ENCODE assay signal across 21 cellular contexts in the genomic region with DNA sequence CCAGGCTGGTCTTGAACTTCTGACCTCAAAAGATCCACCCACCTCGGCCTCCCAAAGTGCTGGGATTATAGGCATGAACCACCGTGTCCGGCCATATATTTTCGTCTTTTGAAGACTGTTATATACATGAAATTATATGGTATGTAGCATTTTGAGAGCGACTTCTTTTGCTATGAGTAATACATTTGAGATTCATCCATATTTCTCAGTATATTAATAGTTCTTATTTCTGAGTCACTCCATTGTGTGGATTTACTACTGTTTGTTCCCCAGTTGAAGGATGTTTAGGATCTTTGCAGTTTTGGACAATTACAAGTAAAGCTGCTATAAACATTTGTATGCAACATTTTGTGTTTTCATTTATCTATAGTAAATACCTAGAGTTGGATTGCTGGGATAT. TPM values are rescaled to one million over a fixed set of nuclear protein-coding genes. Genes with fewer than 3 reads are reported as not detected.
DNase-seq lines count a peak whose midpoint lies in the region; ATAC-seq, FAIRE-seq and TF ChIP-seq lines count a peak whose summit lies in the region.
"Had no signal": no experiment of that assay in that cellular context is flagged by ENCODE, and none has a peak within 500 bp of the region (broad histone marks: within the 10 kb centered on the region; RNA-seq: fewer than 3 reads in every experiment).

No MANE protein-coding gene starts in this region.

- no peaks in the 10 kb centered on the region for H4K20me1 ChIP-seq in fibroblast of lung (ENCODE audit: control insufficient read depth, extremely low read depth, insufficient read depth, low read length)

- intact Hi-C loops in cardiac septum (cut with DNase I) (no loop called here), right cardiac atrium (cut with DNase I) (no loop called here), dorsolateral prefrontal cortex (cut with DNase I) (no loop called here), posterior cingulate gyrus (cut with DNase I) (no loop called here)

- ATAC-seq in right cardiac atrium = no peak
- peak; percentile 48; the same call in 1 of the 3 replicates for ATAC-seq in RWPE2 (ENCODE audit: low read depth)
- ATAC-seq: HepG2 had no signal

- no peak overlapping the region for H3K4me3 ChIP-seq in right cardiac atrium (ENCODE audit: low read length)
- no peak overlapping the region for H3K4me3 ChIP-seq in RWPE2 (ENCODE audit: severe bottlenecking)
- no peak overlapping the region for H3K4me3 ChIP-seq in fibroblast of lung (replicated peaks in 1 of 4; ENCODE audit: control extremely low read depth in 1 of 4, insufficient read depth in 1 of 4, low read depth in 3 of 4, low read length in 4 of 4)
- H3K4me3 ChIP-seq in dorsolateral prefrontal cortex = no peak overlapping the region

- WGBS in right cardiac atrium = 92% methylated on average over 5 of the region's 5 CpGs

- no peaks in the 10 kb centered on the region for H3K79me2 ChIP-seq in fibroblast of lung (ENCODE audit: control insufficient read depth, insufficient read depth, low read length)

- H3K4me1 ChIP-seq in right cardiac atrium (ENCODE audit: control insufficient read depth, insufficient read depth, low read length) = no peaks in the 10 kb centered on the region
- H3K4me1 ChIP-seq in RWPE2 (ENCODE audit: insufficient read depth, poor library complexity, severe bottlenecking) = no peaks in the 10 kb centered on the region
- no peaks in the 10 kb centered on the region for H3K4me1 ChIP-seq in fibroblast of lung (ENCODE audit: control insufficient read depth, extremely low read depth, insufficient read depth, low read length)

- no peak overlapping the region for H2AFZ ChIP-seq in fibroblast of lung (ENCODE audit: low read length)

- H3K27ac ChIP-seq in right cardiac atrium (ENCODE audit: low read length) (no peak overlapping the region), RWPE2 (ENCODE audit: poor library complexity, severe bottlenecking) (no peak overlapping the region), fibroblast of lung (ENCODE audit: insufficient read depth, low read length) (no peak overlapping the region), dorsolateral prefrontal cortex (no peak overlapping the region)

- H3K9me3 ChIP-seq in right cardiac atrium (ENCODE audit: control insufficient read depth, low read length) (no peaks in the 10 kb centered on the region), RWPE2 (ENCODE audit: severe bottlenecking) (no peaks in the 10 kb centered on the region), fibroblast of lung (ENCODE audit: control insufficient read depth, insufficient read depth, low read depth, low read length) (no peaks in the 10 kb centered on the region)

- H3K27me3 ChIP-seq in right cardiac atrium (ENCODE audit: control insufficient read depth, insufficient read depth) (no peaks in the 10 kb centered on the region), RWPE2 (ENCODE audit: insufficient read depth, poor library complexity, severe bottlenecking) (no peaks in the 10 kb centered on the region), fibroblast of lung (ENCODE audit: control insufficient read depth, insufficient read depth, low read length) (no peaks in the 10 kb centered on the region), dorsolateral prefrontal cortex (peaks cover 0 to 28% (median 0%) of the 10 kb centered on the region in 45 donors)

- no peak overlapping the region for H3K4me2 ChIP-seq in fibroblast of lung (ENCODE audit: extremely low read depth, insufficient read depth, low read length)

- no peak for TF ChIP-seq CTCF in RWPE2 (IDR thresholded peaks at IDR 0.05; ENCODE audit: poor library complexity, severe bottlenecking)
- TF ChIP-seq CTCF in fibroblast of lung (conservative IDR thresholded peaks at IDR 0.05 in 1 of 2, IDR thresholded peaks at IDR 0.05 in 1 of 2; ENCODE audit: low read depth in 1 of 2, low read length in 2 of 2) = no peak
- TF ChIP-seq CTCF in dorsolateral prefrontal cortex (IDR thresholded peaks at IDR 0.05 in 54 of 56, conservative IDR thresholded peaks at IDR 0.05 in 2 of 56; ENCODE audit: low read depth in 1 of 56, partially characterized antibody in 56 of 56) = no peak

- H3K36me3 ChIP-seq in RWPE2 (ENCODE audit: low read depth) (no peaks in the 10 kb centered on the region; the same call in none of the 2 replicates), fibroblast of lung (ENCODE audit: control insufficient read depth, insufficient read depth, low read length) (no peaks in the 10 kb centered on the region)

- no peak for FAIRE-seq in HTR-8/SVneo (lab: Jason Lieb, UNC)
- FAIRE-seq: HepG2 had no signal

- H3K9ac ChIP-seq in fibroblast of lung (ENCODE audit: insufficient read depth, low read length) = no peak overlapping the region

- peak; percentile 35 for DNase-seq in cardiac septum (ENCODE audit: low spot score)
- DNase-seq in right cardiac atrium = no peak
- no peak for DNase-seq in RWPE2 (ENCODE audit: low spot score)
- peak; percentile 2 to 6 for DNase-seq in fibroblast of lung (ENCODE audit: low read depth in 2 of 2)
- no peak for DNase-seq in HTR-8/SVneo (ENCODE audit: insufficient read length, low spot score)
- DNase-seq in dorsolateral prefrontal cortex = no peak
- DNase-seq in cerebellum (ENCODE audit: low spot score) = no peak
- no peak for DNase-seq in posterior cingulate gyrus
- DNase-seq: 8988T, DMS79 treated with DMSO at 0.1 percent for 48 hours, GDM1, KG1, MV-4-11, NCI-H187, NCI-H2227 treated with DMSO at 0.1 percent for 48 hours, NCI-H524, NCI-H82, OCI-M1, RPMI8226, SIG-M5 had no signal

RNA-seq across cellular contexts. Expression of a gene that starts 34.9 kb away (rescaled TPM):
- total RNA-seq in cardiac septum = 35.3 TPM
- total RNA-seq in right cardiac atrium = 10 to 100 TPM; 22.3 to 28.0 (median 23.9) TPM
- polyA plus RNA-seq in right cardiac atrium = 10.0 TPM
- total RNA-seq in fibroblast of lung = 17.3 and 18.7 TPM in 2 replicates
- polyA plus RNA-seq in fibroblast of lung = 29.3 and 29.6 TPM in 2 replicates
- polyA plus RNA-seq in fibroblast of lung (2012) = 12.3 and 16.3 TPM in 2 replicates
- polyA minus RNA-seq in fibroblast of lung (ENCODE audit: low replicate concordance) = 24.3 and 30.1 TPM in 2 replicates
- total RNA-seq in dorsolateral prefrontal cortex = 10 to 100 TPM; 18.8 to 35.6 (median 27.4) TPM
- total RNA-seq in cerebellum = 20.8 TPM

Comparison
In these comparisons a context has a peak if more than half of its experiments do, and no peak if none do; other contexts are left out.
1. DNase-seq: peak in cardiac septum (single experiment) and fibroblast of lung (2 of 2); none in right cardiac atrium (0 of 3), RWPE2 (single experiment), HTR-8/SVneo (single experiment), dorsolateral prefrontal cortex (0 of 10), cerebellum (single experiment) and posterior cingulate gyrus (0 of 10).